1 cellular context compared by ENCODE assay signal in genomic region chr11:112228706-112229105, GRCh38.
TF ChIP-seq lines count a peak whose summit lies in the region.

No MANE protein-coding gene starts in this region.

TF ChIP-seq in IMR-90, 13 proteins besides CTCF, POLR2A, EP300 and RAD21:
- TF ChIP-seq MAFK (IDR thresholded peaks at IDR 0.05; ENCODE audit: low read depth, low read length) (no peak), CEBPB (IDR thresholded peaks at IDR 0.05; ENCODE audit: low read depth, low read length) (no peak), USF2 (IDR thresholded peaks at IDR 0.05; ENCODE audit: low read depth, low read length) (no peak)
